1 cellular context compared by ENCODE assay signal in genomic region chr4:6715704-6716017, GRCh38.
TF ChIP-seq lines count a peak whose summit lies in the region.

No MANE protein-coding gene starts in this region.

TF ChIP-seq in endothelial cell of umbilical vein, 7 proteins besides CTCF, POLR2A, EP300 and RAD21 (continued from another document):
- no peak for TF ChIP-seq MAX (IDR thresholded peaks at IDR 0.05; ENCODE audit: insufficient read depth, insufficient read length)
- TF ChIP-seq FOS (IDR thresholded peaks at IDR 0.05; ENCODE audit: borderline replicate concordance, insufficient read depth, low read length): no peak
- TF ChIP-seq JUN (IDR thresholded peaks at IDR 0.05; ENCODE audit: borderline replicate concordance, insufficient read depth, insufficient read length, low read depth): no peak
